In genomic region chr2:134256961-134257360, GRCh38 we compare ENCODE assay signal across 15 cellular contexts.
"Had no signal": no experiment of that assay in that cellular context is flagged by ENCODE, and none has a peak within 500 bp of the region (broad histone marks: within the 10 kb centered on the region; RNA-seq: fewer than 3 reads in every experiment).

No MANE protein-coding gene starts in this region.

- H3K9me3 ChIP-seq: right atrium auricular region, tibial nerve, vagina had no signal

- H3K27me3 Mint-ChIP-seq: activated CD8-positive, alpha-beta T cell treated with anti-CD3 and anti-CD28 coated beads for 36 hours; dendritic cell treated with granulocyte-macrophage colony-stimulating factor and Interleukin-4, amounts not matched to agents 40 ng/mL and 50 ng/mL, for 4 days had no signal

- ATAC-seq: activated CD8-positive, alpha-beta T cell treated with anti-CD3 and anti-CD28 coated beads for 36 hours had no signal

- H3K27me3 ChIP-seq: brain microvascular endothelial cell, right atrium auricular region, tibial nerve, vagina had no signal

- H3K36me3 ChIP-seq: brain microvascular endothelial cell, right atrium auricular region, tibial nerve, vagina had no signal

- H3K4me3 Mint-ChIP-seq: activated CD8-positive, alpha-beta T cell treated with anti-CD3 and anti-CD28 coated beads for 36 hours; activated naive CD4-positive, alpha-beta T cell treated with anti-CD3 and anti-CD28 coated beads for 36 hours; activated T-helper 1 cell treated with anti-CD3 and anti-CD28 coated beads, Interleukin-12 subunit alpha, Interleukin-12 subunit beta, Interleukin-2, Interleukin-4 antibody, amounts not matched to agents 30 ng/mL and 10 ng/mL and 1 ng/mL, durations not matched to agents 14 hours and 24 hours and 36 hours; dendritic cell treated with granulocyte-macrophage colony-stimulating factor and Interleukin-4, amounts not matched to agents 40 ng/mL and 50 ng/mL, for 4 days; endodermal cell; mesothelial cell of epicardium had no signal

- H3K27ac ChIP-seq: brain microvascular endothelial cell, vagina had no signal

- H3K27ac Mint-ChIP-seq: activated CD8-positive, alpha-beta T cell treated with anti-CD3 and anti-CD28 coated beads for 36 hours; activated naive CD4-positive, alpha-beta T cell treated with anti-CD3 and anti-CD28 coated beads for 36 hours; activated T-helper 1 cell treated with anti-CD3 and anti-CD28 coated beads, Interleukin-12 subunit alpha, Interleukin-12 subunit beta, Interleukin-2, Interleukin-4 antibody, amounts not matched to agents 30 ng/mL and 10 ng/mL and 1 ng/mL, durations not matched to agents 14 hours and 24 hours and 36 hours; dendritic cell treated with granulocyte-macrophage colony-stimulating factor and Interleukin-4, amounts not matched to agents 40 ng/mL and 50 ng/mL, for 4 days; endodermal cell; mesothelial cell of epicardium had no signal

- H3K9me3 Mint-ChIP-seq: activated CD8-positive, alpha-beta T cell treated with anti-CD3 and anti-CD28 coated beads for 36 hours; activated naive CD4-positive, alpha-beta T cell treated with anti-CD3 and anti-CD28 coated beads for 36 hours; activated T-helper 1 cell treated with anti-CD3 and anti-CD28 coated beads, Interleukin-12 subunit alpha, Interleukin-12 subunit beta, Interleukin-2, Interleukin-4 antibody, amounts not matched to agents 30 ng/mL and 10 ng/mL and 1 ng/mL, durations not matched to agents 14 hours and 24 hours and 36 hours; dendritic cell treated with granulocyte-macrophage colony-stimulating factor and Interleukin-4, amounts not matched to agents 40 ng/mL and 50 ng/mL, for 4 days; endodermal cell; mesothelial cell of epicardium had no signal

- H3K4me3 ChIP-seq: right atrium auricular region, tibial nerve, vagina had no signal

- H3K36me3 Mint-ChIP-seq: mesothelial cell of epicardium had no signal

- DNase-seq: activated CD8-positive, alpha-beta memory T cell treated with anti-CD3 and anti-CD28 coated beads, Interleukin-2, amount 50 U/mL, for 4 hours; activated CD8-positive, alpha-beta T cell treated with anti-CD3 and anti-CD28 coated beads for 36 hours; activated naive CD4-positive, alpha-beta T cell treated with anti-CD3 and anti-CD28 coated beads for 36 hours; brain microvascular endothelial cell; cerebellar nuclear complex; endodermal cell; hippocampal formation; small intestine; T1000 had no signal
